12 cellular contexts compared by ENCODE assay signal in genomic region chr2:168090366-168091019, GRCh38.
A peak's percentile ranks its signal among the peaks of the same experiment; 100 is the strongest.
DNase-seq lines count a peak whose midpoint lies in the region; ATAC-seq and TF ChIP-seq lines count a peak whose summit lies in the region.
"Had no signal": no experiment of that assay in that cellular context is flagged by ENCODE, and none has a peak within 500 bp of the region (broad histone marks: within the 10 kb centered on the region; RNA-seq: fewer than 3 reads in every experiment).

No MANE protein-coding gene starts in this region.

- no peaks in the 10 kb centered on the region for H3K9me2 ChIP-seq in Karpas-422 (replicated peaks; ENCODE audit: insufficient read depth, low read length)

- no peak overlapping the region for H3K4me3 ChIP-seq in Karpas-422 (ENCODE audit: low read length)
- H3K4me3 ChIP-seq: A549, upper lobe of left lung had no signal

- no peaks in the 10 kb centered on the region for H4K20me1 ChIP-seq in Karpas-422 (ENCODE audit: insufficient read depth, low read depth, low read length)

- DNase-seq in activated T-cell treated with anti-CD3 and anti-CD28 coated beads, Interleukin-2, amount 50 U/mL, for 24 hours = no peak
- no peak for DNase-seq in activated T-cell treated with anti-CD3 and anti-CD28 coated beads for 4 hours
- no peak for DNase-seq in stimulated activated naive B cell treated with anti-CD40 and anti-IgM and Interleukin-4, amounts not matched to agents 10 μg/mL and 1 μg/mL and 100 μg/mL, for 72 hours
- DNase-seq in activated gamma-delta T cell treated with Interleukin-2 at 50 U/mL for 16 hours = no peak
- DNase-seq in Karpas-422 = no peak
- DNase-seq in chondrocyte (ENCODE audit: low spot score) = no peak
- DNase-seq: activated CD8-positive, alpha-beta memory T cell treated with anti-CD3 and anti-CD28 coated beads, Interleukin-2, amount 10 ng/mL, durations not matched to agents 7 days and 5 days; stimulated activated CD4-positive, alpha-beta T cell treated with anti-CD3 and anti-CD28 coated beads, Interleukin-4, amount 100 ng/mL, for 4 hours; upper lobe of left lung had no signal

- H3K36me3 ChIP-seq in Karpas-422 (ENCODE audit: insufficient read depth, low read length) = no peaks in the 10 kb centered on the region
- H3K36me3 ChIP-seq: upper lobe of left lung had no signal

- no peaks in the 10 kb centered on the region for H3K9me3 ChIP-seq in Karpas-422 (ENCODE audit: low read length)
- H3K9me3 ChIP-seq: A549, upper lobe of left lung had no signal

- ATAC-seq in HG02571 (IDR thresholded peaks at IDR 0.05; ENCODE audit: unreplicated experiment) = peak; percentile 88
- ATAC-seq in HG03354 (IDR thresholded peaks at IDR 0.05; ENCODE audit: poor library complexity, severe bottlenecking, unreplicated experiment) = peak; percentile 88
- ATAC-seq in stimulated activated naive B cell treated with anti-CD40 and anti-IgM and Interleukin-4, amounts not matched to agents 10 μg/mL and 1 μg/mL and 100 μg/mL, for 72 hours (replicated peaks) = peak; percentile 90 to 91
- ATAC-seq: A549; activated CD8-positive, alpha-beta memory T cell treated with anti-CD3 and anti-CD28 coated beads, Interleukin-2, amount 10 ng/mL, durations not matched to agents 7 days and 5 days had no signal

- no peaks in the 10 kb centered on the region for H3K9me3 Mint-ChIP-seq in activated T-cell treated with anti-CD3 and anti-CD28 coated beads, Interleukin-2, amount 50 U/mL, for 24 hours
- no peaks in the 10 kb centered on the region for H3K9me3 Mint-ChIP-seq in stimulated activated naive B cell treated with anti-CD40 and anti-IgM and Interleukin-4, amounts not matched to agents 10 μg/mL and 1 μg/mL and 100 μg/mL, for 72 hours
- H3K9me3 Mint-ChIP-seq in chondrocyte (ENCODE audit: low read depth) = no peaks in the 10 kb centered on the region

- no peak for TF ChIP-seq CTCF in chondrocyte (IDR thresholded peaks at IDR 0.05)

- peaks cover 20% of the 10 kb centered on the region for H3K36me3 Mint-ChIP-seq in activated T-cell treated with anti-CD3 and anti-CD28 coated beads, Interleukin-2, amount 50 U/mL, for 24 hours (ENCODE audit: low read depth)
- peaks cover 7 to 13% of the 10 kb centered on the region in 2 donors for H3K36me3 Mint-ChIP-seq in stimulated activated naive B cell treated with anti-CD40 and anti-IgM and Interleukin-4, amounts not matched to agents 10 μg/mL and 1 μg/mL and 100 μg/mL, for 72 hours
- H3K36me3 Mint-ChIP-seq in chondrocyte (ENCODE audit: low read depth) = peaks cover 2% of the 10 kb centered on the region

- H3K4me1 ChIP-seq in Karpas-422 (ENCODE audit: low read length) = peaks cover 9% of the 10 kb centered on the region
- H3K4me1 ChIP-seq: A549, upper lobe of left lung had no signal

- no peaks in the 10 kb centered on the region for H3K27me3 Mint-ChIP-seq in activated T-cell treated with anti-CD3 and anti-CD28 coated beads, Interleukin-2, amount 50 U/mL, for 24 hours
- no peaks in the 10 kb centered on the region for H3K27me3 Mint-ChIP-seq in stimulated activated naive B cell treated with anti-CD40 and anti-IgM and Interleukin-4, amounts not matched to agents 10 μg/mL and 1 μg/mL and 100 μg/mL, for 72 hours
- no peaks in the 10 kb centered on the region for H3K27me3 Mint-ChIP-seq in chondrocyte (ENCODE audit: low read depth)
- H3K27me3 Mint-ChIP-seq: activated CD8-positive, alpha-beta memory T cell treated with anti-CD3 and anti-CD28 coated beads, Interleukin-2, amount 10 ng/mL, durations not matched to agents 7 days and 5 days had no signal

- no peak overlapping the region for H2AFZ ChIP-seq in Karpas-422 (ENCODE audit: low read length)

- no peak overlapping the region for H3K4me3 Mint-ChIP-seq in activated T-cell treated with anti-CD3 and anti-CD28 coated beads, Interleukin-2, amount 50 U/mL, for 24 hours
- peak overlapping the region; percentile 18 to 29 for H3K4me3 Mint-ChIP-seq in stimulated activated naive B cell treated with anti-CD40 and anti-IgM and Interleukin-4, amounts not matched to agents 10 μg/mL and 1 μg/mL and 100 μg/mL, for 72 hours
- no peak overlapping the region for H3K4me3 Mint-ChIP-seq in chondrocyte (ENCODE audit: unreplicated experiment)
- H3K4me3 Mint-ChIP-seq: activated CD8-positive, alpha-beta memory T cell treated with anti-CD3 and anti-CD28 coated beads, Interleukin-2, amount 10 ng/mL, durations not matched to agents 7 days and 5 days had no signal

- peaks cover 39% of the 10 kb centered on the region for H3K79me2 ChIP-seq in Karpas-422 (ENCODE audit: low read length)

- no peak overlapping the region for H3K4me2 ChIP-seq in Karpas-422 (ENCODE audit: low read depth, low read length, poor library complexity, severe bottlenecking)
- H3K4me2 ChIP-seq: A549 had no signal

- no peak overlapping the region for H3K9ac ChIP-seq in Karpas-422 (ENCODE audit: low read length)

- H3K27ac ChIP-seq in Karpas-422 (ENCODE audit: low read length) = no peak overlapping the region
- H3K27ac ChIP-seq: A549, upper lobe of left lung had no signal

- H3K4me1 Mint-ChIP-seq in activated T-cell treated with anti-CD3 and anti-CD28 coated beads, Interleukin-2, amount 50 U/mL, for 24 hours (ENCODE audit: low read depth) = peaks cover 20% of the 10 kb centered on the region
- H3K4me1 Mint-ChIP-seq in stimulated activated naive B cell treated with anti-CD40 and anti-IgM and Interleukin-4, amounts not matched to agents 10 μg/mL and 1 μg/mL and 100 μg/mL, for 72 hours = peaks cover 11 to 20% of the 10 kb centered on the region in 2 donors
- peaks cover 5% of the 10 kb centered on the region for H3K4me1 Mint-ChIP-seq in chondrocyte (ENCODE audit: low read depth)

- H3K27me3 ChIP-seq in Karpas-422 (ENCODE audit: low read length) = no peaks in the 10 kb centered on the region
- H3K27me3 ChIP-seq: upper lobe of left lung had no signal

- H3K27ac Mint-ChIP-seq in activated T-cell treated with anti-CD3 and anti-CD28 coated beads, Interleukin-2, amount 50 U/mL, for 24 hours = peak overlapping the region; percentile 31
- H3K27ac Mint-ChIP-seq in stimulated activated naive B cell treated with anti-CD40 and anti-IgM and Interleukin-4, amounts not matched to agents 10 μg/mL and 1 μg/mL and 100 μg/mL, for 72 hours = peak overlapping the region; percentile 44
- H3K27ac Mint-ChIP-seq in chondrocyte (ENCODE audit: unreplicated experiment) = no peak overlapping the region
- H3K27ac Mint-ChIP-seq: activated CD8-positive, alpha-beta memory T cell treated with anti-CD3 and anti-CD28 coated beads, Interleukin-2, amount 10 ng/mL, durations not matched to agents 7 days and 5 days had no signal

Comparison
In these comparisons a context has a peak if more than half of its experiments do, and no peak if none do; other contexts are left out.
1. H3K4me3 Mint-ChIP-seq: peak in stimulated activated naive B cell treated with anti-CD40 and anti-IgM and Interleukin-4, amounts not matched to agents 10 μg/mL and 1 μg/mL and 100 μg/mL, for 72 hours (2 of 2); none in activated T-cell treated with anti-CD3 and anti-CD28 coated beads, Interleukin-2, amount 50 U/mL, for 24 hours (single experiment) and chondrocyte (single experiment).
2. Peak in every context shown above with its lines, with median percentiles within 50 percentile points of each other: ATAC-seq.